6 cellular contexts compared by ENCODE assay signal in genomic region chr5:75130818-75131349, GRCh38.
"Had no signal": no experiment of that assay in that cellular context is flagged by ENCODE, and none has a peak within 500 bp of the region (broad histone marks: within the 10 kb centered on the region; RNA-seq: fewer than 3 reads in every experiment).

No MANE protein-coding gene starts in this region.

- DNase-seq: IMR-90 had no signal

- FAIRE-seq: HepG2, HTR-8/SVneo, K562 had no signal

- H3K4me3 Mint-ChIP-seq: IgD-negative memory B cell had no signal

- ATAC-seq: HepG2, K562 had no signal

- H3K4me1 Mint-ChIP-seq: IgD-negative memory B cell had no signal

- H3K27ac ChIP-seq: HL-60 had no signal

- H3K4me3 ChIP-seq: K562 had no signal

- H3K36me3 Mint-ChIP-seq: IgD-negative memory B cell had no signal
